In genomic region chr5:90473321-90474234, GRCh38 we compare ENCODE assay signal across 1 cellular context.
TF ChIP-seq lines count a peak whose summit lies in the region.

No MANE protein-coding gene starts in this region.

TF ChIP-seq in WTC11, 78 proteins besides CTCF, POLR2A, EP300 and RAD21 (continued from another document):
- TF ChIP-seq PREB (CRISPR knock-in tag; IDR thresholded peaks at IDR 0.05; ENCODE audit: borderline replicate concordance) (no peak), ATF2 (CRISPR knock-in tag; IDR thresholded peaks at IDR 0.05; ENCODE audit: borderline replicate concordance, low read depth) (no peak; the same call in 1 of the 2 replicates), NFE2L1 (CRISPR knock-in tag; IDR thresholded peaks at IDR 0.05) (0 out of 2 replicates have a peak, but pooled peaks have one; percentile 12), SMAD3 (CRISPR knock-in tag; IDR thresholded peaks at IDR 0.05; ENCODE audit: borderline replicate concordance) (no peak), GABPB1 (CRISPR knock-in tag; IDR thresholded peaks at IDR 0.05) (0 out of 2 replicates have a peak, but pooled peaks have one; percentile 47), RELA (CRISPR knock-in tag; IDR thresholded peaks at IDR 0.05; ENCODE audit: borderline replicate concordance) (peak; percentile 65; the same call in 1 of the 2 replicates), MYBL2 (CRISPR knock-in tag; IDR thresholded peaks at IDR 0.05) (peak; percentile 53; the same call in 1 of the 2 replicates), USF1 (CRISPR knock-in tag; IDR thresholded peaks at IDR 0.05) (0 out of 2 replicates have a peak, but pooled peaks have one; percentile 58), CREB1 (CRISPR knock-in tag; IDR thresholded peaks at IDR 0.05) (peak; percentile 19; the same call in 1 of the 2 replicates), ZNF281 (CRISPR knock-in tag; IDR thresholded peaks at IDR 0.05) (0 out of 2 replicates have a peak, but pooled peaks have one; percentile 29), FOXP1 (CRISPR knock-in tag; IDR thresholded peaks at IDR 0.05; ENCODE audit: borderline replicate concordance) (no peak; the same call in 1 of the 2 replicates), FOXP4 (CRISPR knock-in tag; IDR thresholded peaks at IDR 0.05) (peak; percentile 88; the same call in 1 of the 2 replicates), TEAD1 (CRISPR knock-in tag; IDR thresholded peaks at IDR 0.05) (0 out of 2 replicates have a peak, but pooled peaks have one; percentile 15), USF2 (CRISPR knock-in tag; IDR thresholded peaks at IDR 0.05) (peak; percentile 24; the same call in 1 of the 2 replicates), ZNF219 (CRISPR knock-in tag; IDR thresholded peaks at IDR 0.05; ENCODE audit: borderline replicate concordance) (peak; percentile 55; the same call in 1 of the 2 replicates), ZNF138 (CRISPR knock-in tag; conservative IDR thresholded peaks at IDR 0.05) (0 out of 2 replicates have a peak, but pooled peaks have one; percentile 77)
